Comparison of ENCODE assay signal across 8 cellular contexts in genomic region chr1:87226341-87226760, GRCh38.
A peak's percentile ranks its signal among the peaks of the same experiment; 100 is the strongest.
DNase-seq lines count a peak whose midpoint lies in the region; ATAC-seq, FAIRE-seq and TF ChIP-seq lines count a peak whose summit lies in the region.

No MANE protein-coding gene starts in this region.

- H3K79me2 ChIP-seq in HCT116 (ENCODE audit: insufficient read depth, low read length): no peaks in the 10 kb centered on the region

- 68% methylated on average over 8 of the region's 8 CpGs for WGBS in A549 (ENCODE audit: missing lambda C conversion rate)
- whole genome bisulfite sequencing in prostate gland: 24% methylated on average over 8 of the region's 8 CpGs

- peak; percentile 76 to 78 for ATAC-seq in A549
- peak; percentile 70 for ATAC-seq in HCT116
- no peak for ATAC-seq in HG03520 (IDR thresholded peaks at IDR 0.05; ENCODE audit: unreplicated experiment)
- ATAC-seq in HG03571 (IDR thresholded peaks at IDR 0.05; ENCODE audit: unreplicated experiment): no peak

- DNase-seq in A549 (ENCODE audit: low read depth in 1 of 2, low spot score in 1 of 2) (peak; percentile 12 to 59), HCT116 (ENCODE audit: low read depth, low spot score) (no peak), SJCRH30 (peak; percentile 73 to 74), fibroblast of villous mesenchyme (ENCODE audit: low read depth) (peak; percentile 96), prostate gland (ENCODE audit: low spot score) (peak; percentile 49), NCI-H2171 (lab: John Stamatoyannopoulos, UW) (no peak)

- no TSS peak for BruUV-seq in HCT116 (replicated peaks; lab: Mats Ljungman, UMichigan)

- TF ChIP-seq CTCF in A549 (IDR thresholded peaks at IDR 0.05): no peak
- no peak for TF ChIP-seq CTCF in HCT116 (IDR thresholded peaks at IDR 0.05 in 2 of 3, conservative IDR thresholded peaks at IDR 0.05 in 1 of 3; ENCODE audit: borderline replicate concordance in 1 of 3, insufficient read depth in 1 of 3, low read depth in 2 of 3, low read length in 2 of 3)
- TF ChIP-seq CTCF in fibroblast of villous mesenchyme (IDR thresholded peaks at IDR 0.05; ENCODE audit: insufficient read depth, low read depth, low read length): no peak
- no peak for TF ChIP-seq CTCF in prostate gland (IDR thresholded peaks at IDR 0.05)

- TF ChIP-seq POLR2A in A549 (IDR thresholded peaks at IDR 0.05; ENCODE audit: low read length) (no peak), HCT116 (IDR thresholded peaks at IDR 0.05; ENCODE audit: borderline replicate concordance, extremely low read depth, insufficient read depth, insufficient read length) (no peak), prostate gland (IDR thresholded peaks at IDR 0.05) (no peak)

- no peak for TF ChIP-seq EP300 in A549 (IDR thresholded peaks at IDR 0.05)

- H3K36me3 ChIP-seq in HCT116 (ENCODE audit: control insufficient read depth in 1 of 2, insufficient read depth in 2 of 2, low read length in 2 of 2) (no peaks in the 10 kb centered on the region), SJCRH30 (no peaks in the 10 kb centered on the region), prostate gland (no peaks in the 10 kb centered on the region)

- CTCF ChIA-PET in A549 (lab: Yijun Ruan, JAX) (interaction anchor here (1.0 kb wide), 1 partner anchor 95 kb away, joined by 3 read pairs; no protein-coding TSS in a partner anchor), HCT116 (lab: Charles Lee) (no interaction called here)

- H3K9me2 ChIP-seq in HCT116 (ENCODE audit: insufficient read depth): no peaks in the 10 kb centered on the region

- no peak overlapping the region for H3K9ac ChIP-seq in HCT116 (ENCODE audit: low read length)

- POLR2A ChIA-PET in A549 (lab: Yijun Ruan, JAX) (no interaction called here), HCT116 (lab: Charles Lee) (no interaction called here)

- intact Hi-C loops in HCT116 (cut with micrococcal nuclease) (no loop called here), prostate gland (cut with DNase I) (no loop called here)

- TF ChIP-seq RAD21 in A549 (conservative IDR thresholded peaks at IDR 0.05 in 1 of 2, IDR thresholded peaks at IDR 0.05 in 1 of 2): no peak
- no peak for TF ChIP-seq RAD21 in HCT116 (IDR thresholded peaks at IDR 0.05; ENCODE audit: low read depth)

- H3K4me2 ChIP-seq in A549: peak overlapping the region; percentile 53
- peak overlapping the region; percentile 23; the same call in 1 of the 2 replicates for H3K4me2 ChIP-seq in HCT116 (ENCODE audit: low read length)

- FAIRE-seq in A549 (lab: Jason Lieb, UNC): no peak

- no peak overlapping the region for H2AFZ ChIP-seq in HCT116 (ENCODE audit: low read depth, low read length, poor library complexity, severe bottlenecking)

- H4K20me1 ChIP-seq in HCT116 (ENCODE audit: insufficient read depth): no peaks in the 10 kb centered on the region

- H3K27ac ChIP-seq in A549 (peak overlapping the region; percentile 54 to 79; a peak in 5 of 6 replicates), HCT116 (ENCODE audit: low read depth, low read length) (no peak overlapping the region), SJCRH30 (peak overlapping the region; percentile 60), prostate gland (no peak overlapping the region)

- H3K27me3 ChIP-seq in HCT116 (ENCODE audit: insufficient read depth, low read length): no peaks in the 10 kb centered on the region
- no peaks in the 10 kb centered on the region for H3K27me3 ChIP-seq in SJCRH30
- no peaks in the 10 kb centered on the region for H3K27me3 ChIP-seq in prostate gland (replicated peaks; ENCODE audit: insufficient read depth)

- H3K4me1 ChIP-seq in A549: peaks cover 16% of the 10 kb centered on the region
- peaks cover 0 to 22% of the 10 kb centered on the region in 2 experiments; a peak in 2 of 4 replicates for H3K4me1 ChIP-seq in HCT116 (ENCODE audit: control insufficient read depth in 1 of 2, insufficient read depth in 2 of 2, low read length in 2 of 2)
- H3K4me1 ChIP-seq in SJCRH30: peaks cover 18% of the 10 kb centered on the region
- no peaks in the 10 kb centered on the region for H3K4me1 ChIP-seq in prostate gland (replicated peaks)

- no peaks in the 10 kb centered on the region for H3K9me3 ChIP-seq in A549
- H3K9me3 ChIP-seq in HCT116 (ENCODE audit: control insufficient read depth in 1 of 2, insufficient read depth in 1 of 2, low read depth in 1 of 2, low read length in 2 of 2): no peaks in the 10 kb centered on the region
- no peaks in the 10 kb centered on the region for H3K9me3 ChIP-seq in SJCRH30 (replicated peaks)
- no peaks in the 10 kb centered on the region for H3K9me3 ChIP-seq in prostate gland

- H3K4me3 ChIP-seq in A549 (no peak overlapping the region), HCT116 (replicated peaks in 1 of 2; ENCODE audit: low read depth in 1 of 2, low read length in 2 of 2) (no peak overlapping the region), SJCRH30 (no peak overlapping the region), fibroblast of villous mesenchyme (ENCODE audit: low read depth, low read length) (no peak overlapping the region), prostate gland (no peak overlapping the region)

- RAD21 ChIA-PET in HCT116 (lab: Charles Lee; ENCODE audit: low non-redundant PET in 1 of 2, low total read pairs in 2 of 2, uncharacterized antibody in 2 of 2, unreplicated experiment in 2 of 2): no interaction called here

TF ChIP-seq in A549, 52 proteins besides CTCF, POLR2A, EP300 and RAD21:
- TF ChIP-seq ZFP36 (IDR thresholded peaks at IDR 0.05; ENCODE audit: borderline replicate concordance, partially characterized antibody): no peak
- peak in 1 of 2 experiments; percentile 33; a peak in 1 of 4 replicates for TF ChIP-seq CEBPB (IDR thresholded peaks at IDR 0.05)

TF ChIP-seq in HCT116, 20 proteins besides CTCF, POLR2A, EP300 and RAD21:
- TF ChIP-seq, protein P1, sequence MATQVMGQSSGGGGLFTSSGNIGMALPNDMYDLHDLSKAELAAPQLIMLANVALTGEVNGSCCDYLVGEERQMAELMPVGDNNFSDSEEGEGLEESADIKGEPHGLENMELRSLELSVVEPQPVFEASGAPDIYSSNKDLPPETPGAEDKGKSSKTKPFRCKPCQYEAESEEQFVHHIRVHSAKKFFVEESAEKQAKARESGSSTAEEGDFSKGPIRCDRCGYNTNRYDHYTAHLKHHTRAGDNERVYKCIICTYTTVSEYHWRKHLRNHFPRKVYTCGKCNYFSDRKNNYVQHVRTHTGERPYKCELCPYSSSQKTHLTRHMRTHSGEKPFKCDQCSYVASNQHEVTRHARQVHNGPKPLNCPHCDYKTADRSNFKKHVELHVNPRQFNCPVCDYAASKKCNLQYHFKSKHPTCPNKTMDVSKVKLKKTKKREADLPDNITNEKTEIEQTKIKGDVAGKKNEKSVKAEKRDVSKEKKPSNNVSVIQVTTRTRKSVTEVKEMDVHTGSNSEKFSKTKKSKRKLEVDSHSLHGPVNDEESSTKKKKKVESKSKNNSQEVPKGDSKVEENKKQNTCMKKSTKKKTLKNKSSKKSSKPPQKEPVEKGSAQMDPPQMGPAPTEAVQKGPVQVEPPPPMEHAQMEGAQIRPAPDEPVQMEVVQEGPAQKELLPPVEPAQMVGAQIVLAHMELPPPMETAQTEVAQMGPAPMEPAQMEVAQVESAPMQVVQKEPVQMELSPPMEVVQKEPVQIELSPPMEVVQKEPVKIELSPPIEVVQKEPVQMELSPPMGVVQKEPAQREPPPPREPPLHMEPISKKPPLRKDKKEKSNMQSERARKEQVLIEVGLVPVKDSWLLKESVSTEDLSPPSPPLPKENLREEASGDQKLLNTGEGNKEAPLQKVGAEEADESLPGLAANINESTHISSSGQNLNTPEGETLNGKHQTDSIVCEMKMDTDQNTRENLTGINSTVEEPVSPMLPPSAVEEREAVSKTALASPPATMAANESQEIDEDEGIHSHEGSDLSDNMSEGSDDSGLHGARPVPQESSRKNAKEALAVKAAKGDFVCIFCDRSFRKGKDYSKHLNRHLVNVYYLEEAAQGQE (IDR thresholded peaks at IDR 0.05; ENCODE audit: low read depth): no peak
- TF ChIP-seq SIN3A (IDR thresholded peaks at IDR 0.05; ENCODE audit: low read depth) (no peak), JUND (IDR thresholded peaks at IDR 0.05) (no peak), POLR2AphosphoS5 (IDR thresholded peaks at IDR 0.05; ENCODE audit: low read depth, low read length) (no peak)
- TF ChIP-seq, protein P2, sequence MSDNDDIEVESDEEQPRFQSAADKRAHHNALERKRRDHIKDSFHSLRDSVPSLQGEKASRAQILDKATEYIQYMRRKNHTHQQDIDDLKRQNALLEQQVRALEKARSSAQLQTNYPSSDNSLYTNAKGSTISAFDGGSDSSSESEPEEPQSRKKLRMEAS (IDR thresholded peaks at IDR 0.05): no peak
- TF ChIP-seq, protein P3, sequence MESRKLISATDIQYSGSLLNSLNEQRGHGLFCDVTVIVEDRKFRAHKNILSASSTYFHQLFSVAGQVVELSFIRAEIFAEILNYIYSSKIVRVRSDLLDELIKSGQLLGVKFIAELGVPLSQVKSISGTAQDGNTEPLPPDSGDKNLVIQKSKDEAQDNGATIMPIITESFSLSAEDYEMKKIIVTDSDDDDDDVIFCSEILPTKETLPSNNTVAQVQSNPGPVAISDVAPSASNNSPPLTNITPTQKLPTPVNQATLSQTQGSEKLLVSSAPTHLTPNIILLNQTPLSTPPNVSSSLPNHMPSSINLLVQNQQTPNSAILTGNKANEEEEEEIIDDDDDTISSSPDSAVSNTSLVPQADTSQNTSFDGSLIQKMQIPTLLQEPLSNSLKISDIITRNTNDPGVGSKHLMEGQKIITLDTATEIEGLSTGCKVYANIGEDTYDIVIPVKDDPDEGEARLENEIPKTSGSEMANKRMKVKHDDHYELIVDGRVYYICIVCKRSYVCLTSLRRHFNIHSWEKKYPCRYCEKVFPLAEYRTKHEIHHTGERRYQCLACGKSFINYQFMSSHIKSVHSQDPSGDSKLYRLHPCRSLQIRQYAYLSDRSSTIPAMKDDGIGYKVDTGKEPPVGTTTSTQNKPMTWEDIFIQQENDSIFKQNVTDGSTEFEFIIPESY (IDR thresholded peaks at IDR 0.05; ENCODE audit: extremely low read depth, insufficient replicate concordance, low read length): no peak

Comparison
In these comparisons a context has a peak if more than half of its experiments do, and no peak if none do; other contexts are left out.
1. ATAC-seq: peak in A549 (2 of 2) and HCT116 (single experiment); none in HG03520 (single experiment) and HG03571 (single experiment).
2. DNase-seq: peak in A549 (2 of 2), SJCRH30 (2 of 2), fibroblast of villous mesenchyme (single experiment) and prostate gland (single experiment); none in HCT116 (single experiment) and NCI-H2171 (single experiment).
3. H3K27ac ChIP-seq: peak in A549 (2 of 2) and SJCRH30 (single experiment); none in HCT116 (single experiment) and prostate gland (0 of 2).